1 cellular context compared by ENCODE assay signal in genomic region chr6:47690209-47690608, GRCh38.
TF ChIP-seq lines count a peak whose summit lies in the region.

No MANE protein-coding gene starts in this region.

TF ChIP-seq in H1, 55 proteins besides CTCF, POLR2A, EP300 and RAD21 (continued from another document):
- no peak for TF ChIP-seq SIRT6 (IDR thresholded peaks at IDR 0.05; ENCODE audit: low read length)
- TF ChIP-seq ATF2 (IDR thresholded peaks at IDR 0.05; ENCODE audit: low read length), result no peak
- no peak for TF ChIP-seq RNF2 (IDR thresholded peaks at IDR 0.05; ENCODE audit: borderline replicate concordance, low read depth, low read length, missing control alignments, poor library complexity, severe bottlenecking)
- TF ChIP-seq PHF8 (conservative IDR thresholded peaks at IDR 0.05; ENCODE audit: low read depth, low read length), result no peak
- TF ChIP-seq USF2 (IDR thresholded peaks at IDR 0.05; ENCODE audit: low read length), result no peak
- no peak for TF ChIP-seq TBP (IDR thresholded peaks at IDR 0.05; ENCODE audit: low read depth, low read length)
- TF ChIP-seq MAFK (IDR thresholded peaks at IDR 0.05; ENCODE audit: low read depth, low read length), result no peak
- no peak for TF ChIP-seq JUN (IDR thresholded peaks at IDR 0.05; ENCODE audit: low read depth, low read length)
- no peak for TF ChIP-seq RFX5 (IDR thresholded peaks at IDR 0.05; ENCODE audit: borderline replicate concordance, low read depth, low read length)
- no peak for TF ChIP-seq CEBPB (IDR thresholded peaks at IDR 0.05; ENCODE audit: low read depth, low read length)
